ENCODE assay signal across 8 cellular contexts in the genomic region with DNA sequence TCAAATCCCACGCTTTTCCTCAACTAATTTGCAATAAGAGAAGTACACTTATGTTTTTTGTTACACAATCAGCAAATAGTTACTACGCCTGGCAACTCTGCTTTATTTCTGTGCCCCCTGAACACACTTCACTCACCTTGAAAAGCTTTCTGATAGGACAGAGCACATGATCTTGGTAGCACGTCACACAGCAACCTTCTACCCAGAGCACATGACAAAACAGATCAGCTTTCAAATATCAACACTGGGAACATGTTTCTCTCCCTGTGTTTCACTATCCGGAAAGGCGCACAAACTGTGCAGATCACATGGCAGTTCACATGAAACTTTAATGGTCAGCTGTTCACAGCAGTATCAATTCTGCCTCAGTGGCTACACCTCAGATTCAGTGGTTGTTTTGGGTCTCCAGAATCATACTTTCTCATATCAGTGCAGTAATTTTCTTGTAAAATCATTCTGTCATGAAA. TPM values are rescaled to one million over a fixed set of nuclear protein-coding genes. Genes with fewer than 3 reads are reported as not detected.
DNase-seq lines count a peak whose midpoint lies in the region; ATAC-seq and TF ChIP-seq lines count a peak whose summit lies in the region.

No MANE protein-coding gene starts in this region.

- TF ChIP-seq CTCF in CD14-positive monocyte (IDR thresholded peaks at IDR 0.05) (no peak), Loucy (conservative IDR thresholded peaks at IDR 0.05; ENCODE audit: low read length) (no peak), breast epithelium (IDR thresholded peaks at IDR 0.05) (no peak)

- no peak overlapping the region for H3K4ac ChIP-seq in mesendoderm (ENCODE audit: low read depth, low read length)

- H3K36me3 Mint-ChIP-seq in CD14-positive monocyte: peaks cover 2 to 5% of the 10 kb centered on the region in 2 donors

- no peak overlapping the region for H2BK15ac ChIP-seq in mesendoderm (replicated peaks; ENCODE audit: low read depth)

- peaks cover 68% of the 10 kb centered on the region for H3K79me2 ChIP-seq in Loucy (ENCODE audit: insufficient read depth, low read length)
- peaks cover 34% of the 10 kb centered on the region for H3K79me2 ChIP-seq in mesendoderm (ENCODE audit: control insufficient read depth, insufficient read depth, low read length)

- H3K9ac ChIP-seq in Loucy (ENCODE audit: low read depth, low read length, poor library complexity, severe bottlenecking): peak overlapping the region; percentile 85
- H3K9ac ChIP-seq in mesendoderm (ENCODE audit: low read length): no peak overlapping the region

- DNase-seq in CD14-positive monocyte (ENCODE audit: low spot score) (no peak), breast epithelium (ENCODE audit: low spot score in 2 of 2) (peak in 1 of 2 donors; percentile 40), mesendoderm (no peak), LoVo (ENCODE audit: low spot score) (no peak)
- DNase-seq in effector memory CD4-positive, alpha-beta T cell: no peak

- no peaks in the 10 kb centered on the region for H3F3A ChIP-seq in Loucy (ENCODE audit: low read depth)

- H3K27me3 Mint-ChIP-seq in CD14-positive monocyte (ENCODE audit: low read depth in 3 of 3): peaks cover 0 to 3% (median 3%) of the 10 kb centered on the region in 3 donors

- H3K27me3 ChIP-seq in Loucy (ENCODE audit: insufficient read depth, low read length, poor library complexity, severe bottlenecking) (no peaks in the 10 kb centered on the region), breast epithelium (no peaks in the 10 kb centered on the region), mesendoderm (ENCODE audit: insufficient read depth, low read length, poor library complexity) (no peaks in the 10 kb centered on the region)
- no peaks in the 10 kb centered on the region for H3K27me3 ChIP-seq in effector memory CD4-positive, alpha-beta T cell (replicated peaks; ENCODE audit: control insufficient read depth, insufficient read depth, low read length, poor library complexity, severe bottlenecking)

- H3K4me3 Mint-ChIP-seq in CD14-positive monocyte: peak overlapping the region; percentile 16 to 44

- H4K20me1 ChIP-seq in Loucy (ENCODE audit: insufficient read depth, low read length, poor library complexity, severe bottlenecking): peaks cover 12% of the 10 kb centered on the region

- H2AK5ac ChIP-seq in mesendoderm (ENCODE audit: low read length): no peak overlapping the region

- H4K5ac ChIP-seq in mesendoderm (ENCODE audit: low read length): no peak overlapping the region

- no peaks in the 10 kb centered on the region for H3K9me2 ChIP-seq in Loucy (replicated peaks; ENCODE audit: low read depth, low read length)

- ATAC-seq in GM18861 (IDR thresholded peaks at IDR 0.05; ENCODE audit: unreplicated experiment): no peak
- no peak for ATAC-seq in GM21786 (IDR thresholded peaks at IDR 0.05; ENCODE audit: unreplicated experiment)

- no peak overlapping the region for H2AFZ ChIP-seq in Loucy (ENCODE audit: low read length)

- no peak for TF ChIP-seq POLR2A in breast epithelium (IDR thresholded peaks at IDR 0.05)

- no peaks in the 10 kb centered on the region for H3K36me3 ChIP-seq in Loucy (ENCODE audit: insufficient read depth, low read length)
- H3K36me3 ChIP-seq in breast epithelium: no peaks in the 10 kb centered on the region
- H3K36me3 ChIP-seq in mesendoderm (ENCODE audit: control insufficient read depth, insufficient read depth, low read length): no peaks in the 10 kb centered on the region
- H3K36me3 ChIP-seq in effector memory CD4-positive, alpha-beta T cell (ENCODE audit: control insufficient read depth, insufficient read depth, low read length): no peaks in the 10 kb centered on the region

- H3K4me3 ChIP-seq in Loucy (ENCODE audit: low read length, poor library complexity, severe bottlenecking) (peak overlapping the region; percentile 76), breast epithelium (peak overlapping the region; percentile 87 to 94 (median 92)), mesendoderm (ENCODE audit: low read length) (no peak overlapping the region)
- no peak overlapping the region for H3K4me3 ChIP-seq in effector memory CD4-positive, alpha-beta T cell (ENCODE audit: insufficient read depth, low read depth, low read length, poor library complexity, severe bottlenecking)

- H3K56ac ChIP-seq in mesendoderm (ENCODE audit: low read length): peak overlapping the region; percentile 45

- H2BK5ac ChIP-seq in mesendoderm (ENCODE audit: low read length): no peak overlapping the region

- intact Hi-C loops in CD14-positive monocyte (cut with micrococcal nuclease): no loop called here
- intact Hi-C loops in breast epithelium (cut with DNase I; ENCODE audit: low total_unique reads): no loop called here

- WGBS in mesendoderm (ENCODE audit: extremely low coverage, insufficient coverage, low lambda C conversion rate): no CpG with 5 or more reads among the region's 5 CpGs

- H3K4me1 Mint-ChIP-seq in CD14-positive monocyte: peaks cover 40% of the 10 kb centered on the region

- H2BK120ac ChIP-seq in mesendoderm (ENCODE audit: low read depth, low read length): no peak overlapping the region

- peak overlapping the region; percentile 99 for H3K27ac ChIP-seq in breast epithelium
- no peak overlapping the region for H3K27ac ChIP-seq in mesendoderm (ENCODE audit: low read depth, low read length)
- no peak overlapping the region for H3K27ac ChIP-seq in effector memory CD4-positive, alpha-beta T cell (ENCODE audit: insufficient read depth, low read length, poor library complexity, severe bottlenecking)

- H3K9me3 Mint-ChIP-seq in CD14-positive monocyte: peaks cover 0 to 2% (median 0%) of the 10 kb centered on the region in 7 donors

- peak overlapping the region in 3 of 7 donors; percentile 22 to 77 (median 44) for H3K27ac Mint-ChIP-seq in CD14-positive monocyte

- no peak overlapping the region for H3K18ac ChIP-seq in mesendoderm (ENCODE audit: low read length)

- H3K23ac ChIP-seq in mesendoderm (ENCODE audit: low read length): no peak overlapping the region

- H3K4me2 ChIP-seq in Loucy (ENCODE audit: low read depth, low read length, poor library complexity, severe bottlenecking): peak overlapping the region; percentile 84
- no peak overlapping the region for H3K4me2 ChIP-seq in mesendoderm (ENCODE audit: low read length)

- H3K4me1 ChIP-seq in Loucy (ENCODE audit: insufficient read depth, low read length, poor library complexity, severe bottlenecking) (peaks cover 71% of the 10 kb centered on the region), breast epithelium (peaks cover 0 to 15% of the 10 kb centered on the region in 2 donors), mesendoderm (ENCODE audit: control insufficient read depth, low read depth, low read length) (peaks cover 2% of the 10 kb centered on the region)
- peaks cover 9% of the 10 kb centered on the region for H3K4me1 ChIP-seq in effector memory CD4-positive, alpha-beta T cell (ENCODE audit: control insufficient read depth, insufficient read depth, low read length, poor library complexity, severe bottlenecking)

- no peak overlapping the region for H4K8ac ChIP-seq in mesendoderm (ENCODE audit: low read depth, low read length)

- H3K79me1 ChIP-seq in mesendoderm (ENCODE audit: low read length): peaks cover 3% of the 10 kb centered on the region

- no peaks in the 10 kb centered on the region for H3K9me3 ChIP-seq in Loucy (ENCODE audit: insufficient read depth, low read depth, low read length)
- H3K9me3 ChIP-seq in breast epithelium: no peaks in the 10 kb centered on the region
- no peaks in the 10 kb centered on the region for H3K9me3 ChIP-seq in effector memory CD4-positive, alpha-beta T cell (ENCODE audit: control insufficient read depth, low read length)

RNA-seq across cellular contexts. Expression of a gene that starts 2.2 kb away (rescaled TPM):
- under 1 TPM; 0.52 to 0.81 TPM for polyA plus RNA-seq in CD14-positive monocyte
- 10 to 100 TPM; 34.7 to 71.8 (median 64.2) TPM for total RNA-seq in breast epithelium
- 17.4 TPM for polyA plus RNA-seq in mesendoderm (2013, experiment 1 of 2)
- polyA plus RNA-seq in mesendoderm (2013, experiment 2 of 2): 17.8 TPM

RNA-seq across cellular contexts. Expression of a gene that starts 56.3 kb away (rescaled TPM):
- not detected for polyA plus RNA-seq in CD14-positive monocyte
- under 1 TPM in 2 of 3 donors, not detected in 1; 0.66 to 0.73 TPM for total RNA-seq in breast epithelium
- polyA plus RNA-seq in mesendoderm (2013, experiment 1 of 2): 4.6 TPM
- 4.6 TPM for polyA plus RNA-seq in mesendoderm (2013, experiment 2 of 2)

Comparison
In these comparisons a context has a peak if more than half of its experiments do, and no peak if none do; other contexts are left out.
1. H3K4me3 ChIP-seq: peak in Loucy (single experiment) and breast epithelium (3 of 3); none in mesendoderm (single experiment) and effector memory CD4-positive, alpha-beta T cell (single experiment).
2. H3K27ac ChIP-seq: peak in breast epithelium (2 of 2); none in mesendoderm (single experiment) and effector memory CD4-positive, alpha-beta T cell (single experiment).